In the genomic region with DNA sequence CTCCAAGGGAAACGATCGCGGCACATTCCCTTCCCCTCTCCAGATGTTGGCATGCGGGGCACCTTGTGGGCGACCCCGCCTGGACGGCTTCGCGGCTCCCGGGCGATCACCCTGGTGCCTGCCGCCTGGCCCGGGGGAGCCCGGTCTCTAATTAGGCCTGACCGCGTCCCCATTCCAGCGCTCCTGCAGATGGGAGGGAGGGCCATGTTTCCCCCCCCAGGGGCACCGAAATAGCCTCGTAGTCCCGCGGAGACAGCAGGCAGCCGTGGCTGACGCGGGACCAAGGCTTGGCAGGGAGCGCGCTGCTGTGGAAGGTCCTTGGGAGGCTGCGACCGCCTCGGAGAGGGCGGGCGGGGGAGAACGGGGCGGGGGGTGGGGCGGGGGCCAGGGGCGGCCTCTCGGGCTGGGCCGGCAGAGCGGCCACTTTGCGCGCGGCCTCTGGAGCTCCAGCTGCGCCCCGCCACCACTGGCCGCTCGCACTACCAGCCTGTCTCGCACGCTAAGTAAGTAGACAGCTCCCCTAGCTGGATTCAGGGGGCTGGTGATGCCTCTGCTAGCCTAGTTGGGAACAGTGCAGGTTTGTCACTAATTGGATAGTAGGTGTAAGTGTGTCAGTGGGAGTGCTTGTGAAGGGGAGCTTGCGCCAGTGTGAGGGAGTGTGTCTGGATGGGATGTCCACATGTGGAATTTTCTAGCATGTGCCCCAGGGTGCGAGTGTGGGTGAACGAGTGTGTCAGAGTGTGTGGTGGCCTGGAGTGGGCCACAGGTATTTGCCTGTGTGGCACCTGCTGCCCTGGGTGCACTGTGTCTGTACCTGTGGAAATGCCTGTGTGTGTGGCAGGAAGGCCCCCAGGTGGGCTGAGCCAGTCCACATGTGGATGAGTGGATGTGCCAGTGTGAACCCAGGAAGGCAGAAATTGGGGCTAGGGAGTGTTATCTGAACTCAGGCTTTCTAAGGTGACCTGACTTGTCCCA, we compare ENCODE assay signal across 10 cellular contexts. TPM values are rescaled to one million over a fixed set of nuclear protein-coding genes. Genes with fewer than 3 reads are reported as not detected.
DNase-seq lines count a peak whose midpoint lies in the region; ATAC-seq and TF ChIP-seq lines count a peak whose summit lies in the region.
"Had no signal": no experiment of that assay in that cellular context is flagged by ENCODE, and none has a peak within 500 bp of the region (broad histone marks: within the 10 kb centered on the region; RNA-seq: fewer than 3 reads in every experiment).

A gene with protein sequence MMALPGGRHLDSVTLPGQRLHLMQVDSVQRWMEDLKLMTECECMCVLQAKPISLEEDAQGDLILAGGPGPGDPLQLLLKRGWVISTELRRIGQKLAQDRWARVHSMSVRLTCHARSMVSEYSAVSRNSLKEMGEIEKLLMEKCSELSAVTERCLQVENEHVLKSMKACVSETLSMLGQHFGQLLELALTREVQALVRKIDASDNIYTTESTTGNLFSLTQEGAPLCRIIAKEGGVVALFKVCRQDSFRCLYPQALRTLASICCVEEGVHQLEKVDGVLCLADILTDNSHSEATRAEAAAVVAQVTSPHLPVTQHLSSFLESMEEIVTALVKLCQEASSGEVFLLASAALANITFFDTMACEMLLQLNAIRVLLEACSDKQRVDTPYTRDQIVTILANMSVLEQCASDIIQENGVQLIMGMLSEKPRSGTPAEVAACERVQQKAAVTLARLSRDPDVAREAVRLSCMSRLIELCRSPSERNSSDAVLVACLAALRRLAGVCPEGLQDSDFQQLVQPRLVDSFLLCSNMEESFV (plus strand): TSS at position 423 of the 975 bp plus-strand sequence. CDS start 34,252 bp downstream, outside the sequence.

- peak; percentile 74 for DNase-seq in GM23338 (ENCODE audit: low spot score)
- no peak for DNase-seq in activated naive CD8-positive, alpha-beta T cell treated with anti-CD3 and anti-CD28 coated beads for 36 hours
- peak; percentile 39 for DNase-seq in hepatic stellate cell (ENCODE audit: low spot score)
- no peak for DNase-seq in skeletal muscle cell (ENCODE audit: low read depth)
- no peak for DNase-seq in NCI-H524 treated with DMSO at 0.1 percent for 48 hours (lab: John Stamatoyannopoulos, UW)
- DNase-seq in gastrocnemius medialis, result no peak
- DNase-seq in activated CD4-positive, alpha-beta T cell treated with anti-CD3 and anti-CD28 coated beads for 48 hours, result no peak
- no peak for DNase-seq in pons (ENCODE audit: low spot score)
- DNase-seq: activated naive CD4-positive, alpha-beta T cell treated with Interleukin-2 at 50 U/mL for 16 hours; NCI-H2107 had no signal

- no peak within 1 kb of the TSS for H3K27ac ChIP-seq in GM23338 (ENCODE audit: low read depth)
- H3K27ac ChIP-seq in gastrocnemius medialis, result no peak within 1 kb of the TSS

- H3K4me3 Mint-ChIP-seq in GM23338, result peak within 1 kb of the TSS; percentile 67
- H3K4me3 Mint-ChIP-seq in activated naive CD8-positive, alpha-beta T cell treated with anti-CD3 and anti-CD28 coated beads for 36 hours, result peak within 1 kb of the TSS; percentile 32

- 0 out of 2 replicates have a peak, but pooled peaks cover 3% of the 10 kb centered on the region for H3K9me2 ChIP-seq in GM23338 (ENCODE audit: insufficient read depth)

- no peaks in the 10 kb centered on the region for H4K20me1 ChIP-seq in GM23338 (replicated peaks; ENCODE audit: insufficient read depth)

- H3K4me1 Mint-ChIP-seq in GM23338, result peaks cover 11% of the 10 kb centered on the region
- H3K4me1 Mint-ChIP-seq in activated naive CD8-positive, alpha-beta T cell treated with anti-CD3 and anti-CD28 coated beads for 36 hours, result peaks cover 27% of the 10 kb centered on the region

- no peak within 1 kb of the TSS for H3K27ac Mint-ChIP-seq in GM23338
- H3K27ac Mint-ChIP-seq in activated naive CD8-positive, alpha-beta T cell treated with anti-CD3 and anti-CD28 coated beads for 36 hours, result no peak within 1 kb of the TSS

- H3K9me3 Mint-ChIP-seq in GM23338, result no peaks in the 10 kb centered on the region
- H3K9me3 Mint-ChIP-seq in activated naive CD8-positive, alpha-beta T cell treated with anti-CD3 and anti-CD28 coated beads for 36 hours, result no peaks in the 10 kb centered on the region

- H3K79me2 ChIP-seq in GM23338 (replicated peaks; ENCODE audit: insufficient read depth), result no peaks in the 10 kb centered on the region

- intact Hi-C loops in gastrocnemius medialis (cut with DNase I; ENCODE audit: low total_unique reads), result no loop called here

- H3K27me3 ChIP-seq in GM23338 (ENCODE audit: insufficient read depth) (peaks cover 31% of the 10 kb centered on the region), gastrocnemius medialis (peaks cover 11 to 25% (median 19%) of the 10 kb centered on the region in 3 donors)

- in situ Hi-C loops in gastrocnemius medialis (cut with MboI; ENCODE audit: low sequenced_read_pairs in 4 of 4), result no loop called here

- no peak for TF ChIP-seq POLR2A in gastrocnemius medialis (IDR thresholded peaks at IDR 0.05)

- no peaks in the 10 kb centered on the region for H3K36me3 ChIP-seq in GM23338 (ENCODE audit: insufficient read depth)
- H3K36me3 ChIP-seq in gastrocnemius medialis, result no peaks in the 10 kb centered on the region

- no peaks in the 10 kb centered on the region for H3F3A ChIP-seq in GM23338 (replicated peaks; ENCODE audit: low read depth)

- H3K27me3 Mint-ChIP-seq in GM23338 (ENCODE audit: insufficient read depth, low read depth, poor library complexity), result peaks cover 30% of the 10 kb centered on the region
- peaks cover 58% of the 10 kb centered on the region for H3K27me3 Mint-ChIP-seq in activated naive CD8-positive, alpha-beta T cell treated with anti-CD3 and anti-CD28 coated beads for 36 hours

- peak in 1 of 2 experiments; percentile 36; a peak in 3 of 4 replicates for TF ChIP-seq CTCF in GM23338 (conservative IDR thresholded peaks at IDR 0.05; ENCODE audit: low read depth in 2 of 2)
- TF ChIP-seq CTCF in gastrocnemius medialis (IDR thresholded peaks at IDR 0.05 in 4 of 5, conservative IDR thresholded peaks at IDR 0.05 in 1 of 5), result no peak

- H3K4me2 ChIP-seq in GM23338, result peak within 1 kb of the TSS; percentile 90

- H3K9me3 ChIP-seq in gastrocnemius medialis, result no peaks in the 10 kb centered on the region

- H3K4me1 ChIP-seq in GM23338 (ENCODE audit: insufficient read depth) (0 out of 2 replicates have a peak, but pooled peaks cover 6% of the 10 kb centered on the region), gastrocnemius medialis (no peaks in the 10 kb centered on the region)

- ATAC-seq in GM23338, result peak; percentile 91
- no peak for ATAC-seq in gastrocnemius medialis

- no peaks in the 10 kb centered on the region for H3K36me3 Mint-ChIP-seq in GM23338 (ENCODE audit: low read depth)
- no peaks in the 10 kb centered on the region for H3K36me3 Mint-ChIP-seq in activated naive CD8-positive, alpha-beta T cell treated with anti-CD3 and anti-CD28 coated beads for 36 hours

- peak within 1 kb of the TSS; percentile 92 for H2AFZ ChIP-seq in GM23338

- H3K4me3 ChIP-seq in GM23338 (peak within 1 kb of the TSS; percentile 66), skeletal muscle cell (ENCODE audit: low read depth, low read length) (peak within 1 kb of the TSS; percentile 40), gastrocnemius medialis (peak within 1 kb of the TSS in 2 of 4 donors; percentile 0 to 17)

TF ChIP-seq in GM23338, 12 proteins besides CTCF, POLR2A, EP300 and RAD21:
- TF ChIP-seq POLR2AphosphoS5 (IDR thresholded peaks at IDR 0.05; ENCODE audit: low read depth) (no peak), ZNF114 (CRISPR knock-in tag; IDR thresholded peaks at IDR 0.05) (no peak), EZH2 (IDR thresholded peaks at IDR 0.05; ENCODE audit: low read depth, unreplicated experiment) (no peak), EZH2phosphoT487 (IDR thresholded peaks at IDR 0.05; ENCODE audit: unreplicated experiment) (no peak), NANOG (IDR thresholded peaks at IDR 0.05; ENCODE audit: borderline replicate concordance) (no peak), JUNB (IDR thresholded peaks at IDR 0.05; ENCODE audit: unreplicated experiment) (no peak)

RNA-seq across cellular contexts. Expression of the gene that starts here (rescaled TPM):
- 0.19 and 1.5 TPM in 2 replicates for total RNA-seq in GM23338 (2014; rRNA removed; shearing (Covaris generic))
- 0.97 and 1.1 TPM in 2 replicates for polyA plus RNA-seq in GM23338 (2016; fragmentation: Nextera tagmentation; extraction: Ambion mirVana)
- under 1 TPM; 0.27 to 0.30 TPM for total RNA-seq in activated naive CD8-positive, alpha-beta T cell treated with anti-CD3 and anti-CD28 coated beads for 36 hours
- total RNA-seq in gastrocnemius medialis, result not detected

Comparison
In these comparisons a context has a peak if more than half of its experiments do, and no peak if none do; other contexts are left out.
1. DNase-seq: peak in GM23338 (single experiment) and hepatic stellate cell (single experiment); none in activated naive CD8-positive, alpha-beta T cell treated with anti-CD3 and anti-CD28 coated beads for 36 hours (single experiment), skeletal muscle cell (single experiment), NCI-H524 treated with DMSO at 0.1 percent for 48 hours (single experiment), gastrocnemius medialis (0 of 2), activated CD4-positive, alpha-beta T cell treated with anti-CD3 and anti-CD28 coated beads for 48 hours (single experiment) and pons (single experiment).